ENCODE assay signal across 19 cellular contexts in genomic region chr7:79880312-79880711, GRCh38.
DNase-seq lines count a peak whose midpoint lies in the region; ATAC-seq and TF ChIP-seq lines count a peak whose summit lies in the region.
"Had no signal": no experiment of that assay in that cellular context is flagged by ENCODE, and none has a peak within 500 bp of the region (broad histone marks: within the 10 kb centered on the region; RNA-seq: fewer than 3 reads in every experiment).

No MANE protein-coding gene starts in this region.

- H3K9me3 ChIP-seq in endocrine pancreas (ENCODE audit: control insufficient read depth, low read length): no peaks in the 10 kb centered on the region
- H3K9me3 ChIP-seq: BLaER1 treated with 17β-estradiol and CSF1 and Interleukin-3, amounts not matched to agents 10 nM and 100 nM; SJSA1; thoracic aorta had no signal

- no peak overlapping the region for H3K9ac ChIP-seq in endocrine pancreas (ENCODE audit: control insufficient read depth, insufficient read depth, low read length)
- H3K9ac ChIP-seq: BLaER1 treated with 17β-estradiol and CSF1 and Interleukin-3, amounts not matched to agents 10 nM and 100 nM; GM23248 had no signal

- H3K36me3 ChIP-seq in endocrine pancreas (ENCODE audit: control insufficient read depth, insufficient read depth, low read length): no peaks in the 10 kb centered on the region
- H3K36me3 ChIP-seq: BLaER1 treated with 17β-estradiol and CSF1 and Interleukin-3, amounts not matched to agents 10 nM and 100 nM; SJSA1; thoracic aorta had no signal

- ATAC-seq in activated T-cell treated with anti-CD3 and anti-CD28 coated beads, Interleukin-2, amount 50 U/mL, for 4 hours: no peak
- ATAC-seq: left cardiac atrium had no signal

- H3K4me1 Mint-ChIP-seq in type B pancreatic cell (ENCODE audit: unreplicated experiment): peaks cover 10% of the 10 kb centered on the region
- H3K4me1 Mint-ChIP-seq in activated T-cell treated with anti-CD3 and anti-CD28 coated beads, Interleukin-2, amount 50 U/mL, for 4 hours (ENCODE audit: low read depth): no peaks in the 10 kb centered on the region
- H3K4me1 Mint-ChIP-seq: activated naive CD8-positive, alpha-beta T cell treated with anti-CD3 and anti-CD28 coated beads for 36 hours had no signal

- TF ChIP-seq CTCF in type B pancreatic cell (conservative IDR thresholded peaks at IDR 0.05): no peak

- peaks cover 3% of the 10 kb centered on the region for H3K27me3 Mint-ChIP-seq in type B pancreatic cell
- no peaks in the 10 kb centered on the region for H3K27me3 Mint-ChIP-seq in activated T-cell treated with anti-CD3 and anti-CD28 coated beads, Interleukin-2, amount 50 U/mL, for 4 hours (ENCODE audit: low read depth)
- H3K27me3 Mint-ChIP-seq: activated naive CD8-positive, alpha-beta T cell treated with anti-CD3 and anti-CD28 coated beads for 36 hours; dendritic cell treated with granulocyte-macrophage colony-stimulating factor and Interleukin-4, amounts not matched to agents 40 ng/mL and 50 ng/mL, for 4 days had no signal

- no peaks in the 10 kb centered on the region for H3K36me3 Mint-ChIP-seq in type B pancreatic cell
- no peaks in the 10 kb centered on the region for H3K36me3 Mint-ChIP-seq in activated T-cell treated with anti-CD3 and anti-CD28 coated beads, Interleukin-2, amount 50 U/mL, for 4 hours (ENCODE audit: insufficient read depth)
- H3K36me3 Mint-ChIP-seq: activated naive CD8-positive, alpha-beta T cell treated with anti-CD3 and anti-CD28 coated beads for 36 hours; brain; mesothelial cell of epicardium had no signal

- no peaks in the 10 kb centered on the region for H3K27me3 ChIP-seq in endocrine pancreas (ENCODE audit: control insufficient read depth, insufficient read depth, low read length)
- H3K27me3 ChIP-seq: BLaER1 treated with 17β-estradiol and CSF1 and Interleukin-3, amounts not matched to agents 10 nM and 100 nM; SJSA1 had no signal

- no peak overlapping the region for H3K27ac Mint-ChIP-seq in type B pancreatic cell
- H3K27ac Mint-ChIP-seq: activated naive CD8-positive, alpha-beta T cell treated with anti-CD3 and anti-CD28 coated beads for 36 hours; dendritic cell treated with granulocyte-macrophage colony-stimulating factor and Interleukin-4, amounts not matched to agents 40 ng/mL and 50 ng/mL, for 4 days; mesothelial cell of epicardium had no signal

- peak; percentile 24 for DNase-seq in Ammon's horn (ENCODE audit: low spot score)
- peak; percentile 98 for DNase-seq in NCI-H1105 treated with DMSO at 0.1 percent for 48 hours (lab: John Stamatoyannopoulos, UW)
- DNase-seq in NCI-H446 treated with DMSO at 0.1 percent for 48 hours (lab: John Stamatoyannopoulos, UW): peak; percentile 66
- no peak for DNase-seq in foreskin melanocyte
- DNase-seq in T-helper 2 cell: no peak
- DNase-seq in type B pancreatic cell (ENCODE audit: extremely low spot score, unreplicated experiment): no peak
- DNase-seq in activated T-cell treated with anti-CD3 and anti-CD28 coated beads, Interleukin-2, amount 50 U/mL, for 4 hours: no peak
- DNase-seq: activated CD4-positive, CD25-positive, alpha-beta regulatory T cell; activated naive CD8-positive, alpha-beta T cell treated with anti-CD3 and anti-CD28 coated beads for 36 hours; GM23248; left cardiac atrium; stimulated activated CD4-positive, alpha-beta T cell treated with anti-CD3 and anti-CD28 coated beads, Interleukin-12 subunit alpha, Interleukin-12 subunit beta, amount 100 ng/mL, for 4 hours had no signal

- no peaks in the 10 kb centered on the region for H3K9me3 Mint-ChIP-seq in type B pancreatic cell
- H3K9me3 Mint-ChIP-seq in activated T-cell treated with anti-CD3 and anti-CD28 coated beads, Interleukin-2, amount 50 U/mL, for 4 hours: no peaks in the 10 kb centered on the region
- H3K9me3 Mint-ChIP-seq: activated naive CD8-positive, alpha-beta T cell treated with anti-CD3 and anti-CD28 coated beads for 36 hours; brain; dendritic cell treated with granulocyte-macrophage colony-stimulating factor and Interleukin-4, amounts not matched to agents 40 ng/mL and 50 ng/mL, for 4 days; mesothelial cell of epicardium had no signal

- H3K4me3 Mint-ChIP-seq in type B pancreatic cell: no peak overlapping the region
- H3K4me3 Mint-ChIP-seq in activated T-cell treated with anti-CD3 and anti-CD28 coated beads, Interleukin-2, amount 50 U/mL, for 4 hours: no peak overlapping the region
- H3K4me3 Mint-ChIP-seq: activated naive CD8-positive, alpha-beta T cell treated with anti-CD3 and anti-CD28 coated beads for 36 hours; brain; dendritic cell treated with granulocyte-macrophage colony-stimulating factor and Interleukin-4, amounts not matched to agents 40 ng/mL and 50 ng/mL, for 4 days; mesothelial cell of epicardium had no signal

- H3K4me1 ChIP-seq in endocrine pancreas (ENCODE audit: control insufficient read depth, insufficient read depth, low read length): peaks cover 6% of the 10 kb centered on the region
- H3K4me1 ChIP-seq: BLaER1 treated with 17β-estradiol and CSF1 and Interleukin-3, amounts not matched to agents 10 nM and 100 nM had no signal

- H3K4me3 ChIP-seq in endocrine pancreas (ENCODE audit: control insufficient read depth, insufficient read depth, low read length): peak overlapping the region; percentile 79
- H3K4me3 ChIP-seq: BLaER1 treated with 17β-estradiol and CSF1 and Interleukin-3, amounts not matched to agents 10 nM and 100 nM; GM23248; SJSA1; thoracic aorta had no signal

Comparison
In these comparisons a context has a peak if more than half of its experiments do, and no peak if none do; other contexts are left out.
1. DNase-seq: peak in Ammon's horn (single experiment), NCI-H1105 treated with DMSO at 0.1 percent for 48 hours (single experiment) and NCI-H446 treated with DMSO at 0.1 percent for 48 hours (single experiment); none in foreskin melanocyte (single experiment), T-helper 2 cell (0 of 5), type B pancreatic cell (single experiment) and activated T-cell treated with anti-CD3 and anti-CD28 coated beads, Interleukin-2, amount 50 U/mL, for 4 hours (single experiment).